2 cellular contexts compared by ENCODE assay signal in the genomic region with DNA sequence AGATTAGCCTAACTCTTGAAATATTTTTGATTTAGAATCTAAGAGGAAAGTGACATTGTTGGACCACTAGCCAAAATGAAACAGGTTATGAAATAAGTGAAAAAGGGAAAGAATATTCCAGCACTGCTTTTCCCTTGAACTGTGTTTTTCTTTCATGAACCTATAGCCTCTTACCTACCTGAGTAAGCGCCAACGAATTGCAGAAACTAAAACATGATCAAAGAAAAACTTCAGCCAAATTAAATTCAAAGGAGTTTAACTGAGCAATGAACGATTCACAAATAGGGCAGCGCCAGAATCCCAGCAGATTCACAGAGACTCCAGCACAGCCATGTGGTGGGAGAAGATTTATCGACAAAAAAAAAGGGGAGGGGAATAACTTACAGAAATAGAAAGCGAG.
TF ChIP-seq lines count a peak whose summit lies in the region.

No MANE protein-coding gene starts in this region.

TF ChIP-seq in HepG2, 621 proteins besides CTCF, POLR2A, EP300 and RAD21:
- TF ChIP-seq, protein P1, sequence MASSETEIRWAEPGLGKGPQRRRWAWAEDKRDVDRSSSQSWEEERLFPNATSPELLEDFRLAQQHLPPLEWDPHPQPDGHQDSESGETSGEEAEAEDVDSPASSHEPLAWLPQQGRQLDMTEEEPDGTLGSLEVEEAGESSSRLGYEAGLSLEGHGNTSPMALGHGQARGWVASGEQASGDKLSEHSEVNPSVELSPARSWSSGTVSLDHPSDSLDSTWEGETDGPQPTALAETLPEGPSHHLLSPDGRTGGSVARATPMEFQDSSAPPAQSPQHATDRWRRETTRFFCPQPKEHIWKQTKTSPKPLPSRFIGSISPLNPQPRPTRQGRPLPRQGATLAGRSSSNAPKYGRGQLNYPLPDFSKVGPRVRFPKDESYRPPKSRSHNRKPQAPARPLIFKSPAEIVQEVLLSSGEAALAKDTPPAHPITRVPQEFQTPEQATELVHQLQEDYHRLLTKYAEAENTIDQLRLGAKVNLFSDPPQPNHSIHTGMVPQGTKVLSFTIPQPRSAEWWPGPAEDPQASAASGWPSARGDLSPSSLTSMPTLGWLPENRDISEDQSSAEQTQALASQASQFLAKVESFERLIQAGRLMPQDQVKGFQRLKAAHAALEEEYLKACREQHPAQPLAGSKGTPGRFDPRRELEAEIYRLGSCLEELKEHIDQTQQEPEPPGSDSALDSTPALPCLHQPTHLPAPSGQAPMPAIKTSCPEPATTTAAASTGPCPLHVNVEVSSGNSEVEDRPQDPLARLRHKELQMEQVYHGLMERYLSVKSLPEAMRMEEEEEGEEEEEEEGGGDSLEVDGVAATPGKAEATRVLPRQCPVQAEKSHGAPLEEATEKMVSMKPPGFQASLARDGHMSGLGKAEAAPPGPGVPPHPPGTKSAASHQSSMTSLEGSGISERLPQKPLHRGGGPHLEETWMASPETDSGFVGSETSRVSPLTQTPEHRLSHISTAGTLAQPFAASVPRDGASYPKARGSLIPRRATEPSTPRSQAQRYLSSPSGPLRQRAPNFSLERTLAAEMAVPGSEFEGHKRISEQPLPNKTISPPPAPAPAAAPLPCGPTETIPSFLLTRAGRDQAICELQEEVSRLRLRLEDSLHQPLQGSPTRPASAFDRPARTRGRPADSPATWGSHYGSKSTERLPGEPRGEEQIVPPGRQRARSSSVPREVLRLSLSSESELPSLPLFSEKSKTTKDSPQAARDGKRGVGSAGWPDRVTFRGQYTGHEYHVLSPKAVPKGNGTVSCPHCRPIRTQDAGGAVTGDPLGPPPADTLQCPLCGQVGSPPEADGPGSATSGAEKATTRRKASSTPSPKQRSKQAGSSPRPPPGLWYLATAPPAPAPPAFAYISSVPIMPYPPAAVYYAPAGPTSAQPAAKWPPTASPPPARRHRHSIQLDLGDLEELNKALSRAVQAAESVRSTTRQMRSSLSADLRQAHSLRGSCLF (CRISPR knock-in tag; IDR thresholded peaks at IDR 0.05; ENCODE audit: borderline replicate concordance) = no peak
- TF ChIP-seq SNAI1 (CRISPR knock-in tag; IDR thresholded peaks at IDR 0.05; ENCODE audit: borderline replicate concordance) = no peak

TF ChIP-seq in H1, 55 proteins besides CTCF, POLR2A, EP300 and RAD21:
- TF ChIP-seq SAP30 (IDR thresholded peaks at IDR 0.05; ENCODE audit: insufficient read depth, insufficient replicate concordance, low read length) (no peak), CBX8 (IDR thresholded peaks at IDR 0.05; ENCODE audit: borderline replicate concordance, low read depth, low read length) (no peak), SRF (IDR thresholded peaks at IDR 0.05; ENCODE audit: low read depth, low read length) (no peak), KDM5A (IDR thresholded peaks at IDR 0.05; ENCODE audit: low read length) (no peak), SP1 (IDR thresholded peaks at IDR 0.05; ENCODE audit: low read depth, low read length) (no peak)
